Comparison of ENCODE assay signal across 8 cellular contexts in the genomic region with DNA sequence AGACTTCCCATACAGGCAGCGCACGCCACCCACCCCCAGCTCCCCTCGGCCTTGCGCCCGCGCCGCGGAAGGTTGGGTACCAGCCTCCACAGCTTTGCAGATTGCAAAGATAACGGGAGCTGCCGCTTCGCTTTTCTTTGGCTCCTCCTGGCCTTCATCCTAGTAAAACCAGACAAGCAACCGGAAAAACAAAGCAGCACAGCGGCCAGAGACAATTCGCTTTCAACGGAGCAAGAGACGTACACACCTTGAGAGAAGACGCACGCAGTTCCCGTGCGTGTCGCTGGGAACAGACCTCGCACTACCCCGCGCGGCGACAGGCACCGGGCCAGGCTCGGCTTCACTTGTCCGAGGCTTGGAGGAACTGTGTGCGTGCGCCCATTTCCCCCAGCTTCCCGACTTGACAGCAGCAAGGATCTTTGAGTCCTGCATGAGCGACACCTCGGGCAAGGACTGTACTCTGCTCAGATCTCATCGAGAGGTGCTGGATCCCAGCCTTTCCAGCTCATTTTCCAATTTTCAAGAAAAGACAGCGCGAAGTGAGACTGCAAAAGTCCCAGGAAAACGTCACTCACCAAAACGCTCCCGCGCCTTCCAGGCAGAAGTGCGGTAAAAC. TPM values are rescaled to one million over a fixed set of nuclear protein-coding genes. Genes with fewer than 3 reads are reported as not detected.
DNase-seq lines count a peak whose midpoint lies in the region; ATAC-seq and TF ChIP-seq lines count a peak whose summit lies in the region.

No MANE protein-coding gene starts in this region.

- peaks cover 33% of the 10 kb centered on the region for H3K27me3 ChIP-seq in cardiac muscle cell
- H3K27me3 ChIP-seq in muscle layer of duodenum (ENCODE audit: low read depth, low read length): peaks cover 35% of the 10 kb centered on the region
- H3K27me3 ChIP-seq in aorta (ENCODE audit: control insufficient read depth in 1 of 2, insufficient read depth in 2 of 2, low read length in 1 of 2): no peaks in the 10 kb centered on the region

- intact Hi-C loops in cardiac septum (cut with DNase I) (loop anchor here (5.0 kb wide), 1 partner anchor 34 kb away; no protein-coding TSS in a partner anchor), aorta (cut with DNase I) (loop anchor here (5.0 to 10.0 kb wide), 5 partner anchors 39 to 246 kb away; no protein-coding TSS in a partner anchor)

- TF ChIP-seq CTCF in cardiac muscle cell (IDR thresholded peaks at IDR 0.05; ENCODE audit: low read depth, low read length) (no peak), coronary artery (IDR thresholded peaks at IDR 0.05) (no peak)

- 1% methylated on average over 42 of the region's 42 CpGs for WGBS in aorta, 2 donors

- H3K27ac ChIP-seq in cardiac muscle cell (no peak overlapping the region), coronary artery (peak overlapping the region; percentile 53 to 94), muscle layer of duodenum (ENCODE audit: low read length) (no peak overlapping the region), aorta (ENCODE audit: low read depth in 1 of 2, low read length in 2 of 2) (no peak overlapping the region)

- peak overlapping the region; percentile 83 for H3K4me3 ChIP-seq in cardiac muscle cell
- H3K4me3 ChIP-seq in coronary artery: peak overlapping the region; percentile 94
- H3K4me3 ChIP-seq in muscle layer of duodenum (ENCODE audit: low read depth in 1 of 2, low read length in 2 of 2): peak overlapping the region; percentile 47 to 83
- H3K4me3 ChIP-seq in aorta (ENCODE audit: low read length in 2 of 2): peak overlapping the region; percentile 94 to 97

- DNase-seq in cardiac muscle cell (ENCODE audit: low read depth in 1 of 2, low spot score in 1 of 2) (peak in 1 of 2 donors; percentile 10), cardiac septum (ENCODE audit: low spot score) (no peak), coronary artery (ENCODE audit: low spot score) (no peak), aorta (peak in 1 of 2 donors; percentile 81), HT-29 (ENCODE audit: low spot score) (no peak), CD1c-positive myeloid dendritic cell (ENCODE audit: extremely low spot score) (no peak)
- DNase-seq in stimulated activated CD4-positive, alpha-beta T cell treated with anti-CD3 and anti-CD28 coated beads, Interleukin-2, amount 100 ng/mL, for 48 hours: no peak

- H3K36me3 ChIP-seq in cardiac muscle cell (no peaks in the 10 kb centered on the region), muscle layer of duodenum (ENCODE audit: control insufficient read depth in 1 of 2, insufficient read depth in 2 of 2, low read length in 2 of 2) (no peaks in the 10 kb centered on the region), aorta (ENCODE audit: control insufficient read depth in 1 of 2, insufficient read depth in 2 of 2, low read length in 1 of 2) (no peaks in the 10 kb centered on the region)

- H3K9me3 ChIP-seq in cardiac muscle cell (ENCODE audit: low read depth) (no peaks in the 10 kb centered on the region), muscle layer of duodenum (ENCODE audit: control insufficient read depth in 1 of 2, low read length in 2 of 2) (no peaks in the 10 kb centered on the region), aorta (ENCODE audit: control insufficient read depth, low read length) (no peaks in the 10 kb centered on the region)

- H3K4me1 ChIP-seq in cardiac muscle cell (ENCODE audit: low read depth) (peaks cover 11% of the 10 kb centered on the region), muscle layer of duodenum (ENCODE audit: control insufficient read depth in 1 of 2, insufficient read depth in 2 of 2, low read length in 2 of 2) (peaks cover 0 to 14% of the 10 kb centered on the region in 2 donors), aorta (ENCODE audit: control insufficient read depth in 1 of 2, insufficient read depth in 2 of 2, low read length in 2 of 2) (peaks cover 0 to 7% of the 10 kb centered on the region in 2 donors)

- ATAC-seq in aorta (ENCODE audit: low FRiP score): no peak

RNA-seq across cellular contexts. Expression of a gene that starts 1.0 kb away (rescaled TPM):
- total RNA-seq in cardiac muscle cell (5.5 and 6.2 TPM in 2 replicates), cardiac septum (8.0 TPM), aorta (10 to 100 TPM; 18.2 to 22.4 TPM)
- polyA plus RNA-seq in cardiac muscle cell (2.3 and 3.0 TPM in 2 replicates), aorta (1 to 10 TPM in 1 of 2 donors, under 1 TPM in 1; 0.69 to 1.9 TPM)
- total RNA-seq in HT-29 (2014; rRNA removed; shearing (Covaris generic)): 15.1 and 17.1 TPM in 2 replicates

Comparison
In these comparisons a context has a peak if more than half of its experiments do, and no peak if none do; other contexts are left out.
1. H3K27ac ChIP-seq: peak in coronary artery (2 of 2); none in cardiac muscle cell (single experiment), muscle layer of duodenum (single experiment) and aorta (0 of 2).
2. Peak in every context shown above with its lines, with median percentiles within 50 percentile points of each other: H3K4me3 ChIP-seq.